In the genomic region with DNA sequence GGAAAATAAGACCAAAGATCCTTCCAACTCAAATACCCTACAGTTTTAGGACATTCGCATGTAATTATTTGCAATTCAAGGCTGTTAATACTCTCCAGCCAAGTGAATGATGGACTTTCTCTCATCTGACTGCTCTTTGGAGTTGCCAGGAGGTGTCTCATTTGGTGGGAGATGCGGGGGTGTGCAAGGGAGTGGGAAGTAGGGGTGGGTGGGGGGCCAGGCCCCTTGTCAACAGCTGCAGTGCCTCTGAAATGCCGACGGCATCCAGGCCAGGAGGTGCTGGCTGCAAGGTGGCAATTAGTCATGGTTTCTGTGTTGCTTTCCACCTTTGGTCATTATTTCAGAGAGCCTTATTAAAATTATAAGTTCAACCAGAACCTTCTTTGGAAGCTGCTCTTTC, we compare ENCODE assay signal across 15 cellular contexts.
A peak's percentile ranks its signal among the peaks of the same experiment; 100 is the strongest.
DNase-seq lines count a peak whose midpoint lies in the region; ATAC-seq and TF ChIP-seq lines count a peak whose summit lies in the region.
"Had no signal": no experiment of that assay in that cellular context is flagged by ENCODE, and none has a peak within 500 bp of the region (broad histone marks: within the 10 kb centered on the region; RNA-seq: fewer than 3 reads in every experiment).

No MANE protein-coding gene starts in this region.

- intact Hi-C loops in MCF 10A (cut with micrococcal nuclease) = no loop called here

- peak; percentile 78 for DNase-seq in left kidney (ENCODE audit: low read depth, low spot score)
- no peak for DNase-seq in NCI-H1930 (lab: John Stamatoyannopoulos, UW)
- DNase-seq in NCI-H510A treated with DMSO at 0.1 percent for 48 hours (lab: John Stamatoyannopoulos, UW) = no peak
- DNase-seq in MCF 10A (ENCODE audit: unreplicated experiment) = no peak
- DNase-seq: C1 segment of cervical spinal cord; Calu3; CD4-positive, alpha-beta T cell; DMS 273 treated with DMSO at 0.1 percent for 48 hours; GOT3; H9 had no signal

- no peak for ATAC-seq in GM18861 (IDR thresholded peaks at IDR 0.05; ENCODE audit: unreplicated experiment)
- ATAC-seq: GM12878 had no signal

- H3K4me1 Mint-ChIP-seq in MCF 10A (ENCODE audit: insufficient read depth, unreplicated experiment) = no peaks in the 10 kb centered on the region
- H3K4me1 Mint-ChIP-seq: B cell, H9 had no signal

- no peaks in the 10 kb centered on the region for H3K27me3 Mint-ChIP-seq in MCF 10A (ENCODE audit: insufficient read depth, unreplicated experiment)

- POLR2A ChIA-PET in MCF 10A (lab: Yijun Ruan, JAX) = interaction anchor here (0.7 to 1.2 kb wide), 2 partner anchors 12 to 46 kb away, joined by 3 to 4 read pairs; no protein-coding TSS in a partner anchor

- CTCF ChIA-PET in MCF 10A (lab: Yijun Ruan, JAX) = interaction anchor here (0.5 to 1.1 kb wide), 3 partner anchors 12 to 454 kb away, joined by 3 read pairs; no protein-coding TSS in a partner anchor

- peak overlapping the region; percentile 46 for H3K27ac ChIP-seq in angular gyrus (ENCODE audit: low read depth, low read length)
- peak overlapping the region; percentile 60 for H3K27ac ChIP-seq in temporal lobe (ENCODE audit: low read depth, low read length)

- H3K9me3 Mint-ChIP-seq in MCF 10A (ENCODE audit: unreplicated experiment) = no peaks in the 10 kb centered on the region

- peaks cover 88% of the 10 kb centered on the region for H3K36me3 Mint-ChIP-seq in MCF 10A (ENCODE audit: insufficient read depth, unreplicated experiment)

- no peak for TF ChIP-seq CTCF in MCF 10A (IDR thresholded peaks at IDR 0.05; ENCODE audit: unreplicated experiment)

- H3K27ac Mint-ChIP-seq in MCF 10A (ENCODE audit: low read depth, unreplicated experiment) = no peak overlapping the region
- H3K27ac Mint-ChIP-seq: B cell; CD4-positive, alpha-beta T cell; H9 had no signal

- no peak overlapping the region for H3K4me3 Mint-ChIP-seq in MCF 10A (ENCODE audit: unreplicated experiment)
- H3K4me3 Mint-ChIP-seq: B cell; CD4-positive, alpha-beta T cell; H9 had no signal

- no TSS peak for BruUV-seq in MCF 10A (replicated peaks; lab: Mats Ljungman, UMichigan)
